Comparison of ENCODE assay signal across 17 cellular contexts in the genomic region with DNA sequence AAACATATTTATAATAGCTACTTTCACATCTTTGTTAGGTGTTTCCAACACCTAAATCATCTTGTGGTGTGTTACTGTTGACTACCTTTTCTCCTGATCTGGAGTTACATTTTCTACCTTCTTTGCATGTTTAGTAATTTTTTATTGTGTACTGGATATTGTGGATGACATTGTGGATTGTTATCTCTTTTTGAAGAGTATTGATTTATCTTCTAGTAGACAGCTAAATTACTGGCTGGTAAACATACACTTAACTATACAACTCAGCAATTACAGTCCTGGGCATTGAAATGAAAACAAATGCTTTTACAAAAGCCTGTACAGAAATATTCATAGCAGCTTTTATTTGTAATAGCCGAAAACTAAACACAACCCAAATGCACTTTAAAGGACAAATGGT.
A peak's percentile ranks its signal among the peaks of the same experiment; 100 is the strongest.
DNase-seq lines count a peak whose midpoint lies in the region; ATAC-seq and TF ChIP-seq lines count a peak whose summit lies in the region.
"Had no signal": no experiment of that assay in that cellular context is flagged by ENCODE, and none has a peak within 500 bp of the region (broad histone marks: within the 10 kb centered on the region; RNA-seq: fewer than 3 reads in every experiment).

No MANE protein-coding gene starts in this region.

- H3K4me3 Mint-ChIP-seq in T-cell = no peak overlapping the region
- H3K4me3 Mint-ChIP-seq: CD8-positive, alpha-beta T cell; HFFc6; IgD-negative memory B cell had no signal

- DNase-seq in COR-L47 (lab: John Stamatoyannopoulos, UW) = peak; percentile 48
- DNase-seq in HEK293T (ENCODE audit: extremely low spot score) = no peak
- DNase-seq in NCI-H2081 (lab: John Stamatoyannopoulos, UW) = peak; percentile 36 to 81
- peak; percentile 35 for DNase-seq in NCI-H345 treated with DMSO at 0.1 percent for 48 hours (lab: John Stamatoyannopoulos, UW; ENCODE audit: unreplicated experiment)
- no peak for DNase-seq in LoVo (ENCODE audit: low spot score)
- DNase-seq in T-cell = no peak
- DNase-seq: CD8-positive, alpha-beta T cell; GDM1; HFFc6; NCI-H1436; NCI-H524; NK-92 treated with Interleukin-12 subunit alpha and Interleukin-12 subunit beta, amount 100 ng/mL, for 24 hours; Peyer's patch; SW 1271 had no signal

- peaks cover 16 to 31% (median 22%) of the 10 kb centered on the region in 3 donors for H3K4me1 Mint-ChIP-seq in T-cell

- ATAC-seq in T-cell (replicated peaks in 1 of 4) = no peak
- no peak for ATAC-seq in HG02623 (IDR thresholded peaks at IDR 0.05; ENCODE audit: unreplicated experiment)
- ATAC-seq: CD8-positive, alpha-beta T cell; Right ventricle myocardium inferior had no signal

- H3K9me3 Mint-ChIP-seq in T-cell = peaks cover 0 to 2% (median 0%) of the 10 kb centered on the region in 3 donors
- H3K9me3 Mint-ChIP-seq: CD8-positive, alpha-beta T cell; HFFc6 had no signal

- no peaks in the 10 kb centered on the region for H3K27me3 Mint-ChIP-seq in T-cell
- H3K27me3 Mint-ChIP-seq: IgD-negative memory B cell had no signal

- CTCF ChIA-PET in HEK293T (lab: Yijun Ruan, JAX) (interaction anchor here (0.7 kb wide), 1 partner anchor 366 kb away, joined by 3 read pairs; no protein-coding TSS in a partner anchor), T-cell (lab: Charles Lee) (no interaction called here)

- no peak overlapping the region for H3K27ac Mint-ChIP-seq in T-cell
- H3K27ac Mint-ChIP-seq: CD8-positive, alpha-beta T cell; HFFc6 had no signal

- POLR2A ChIA-PET in HEK293T (lab: Yijun Ruan, JAX) (no interaction called here), T-cell (lab: Charles Lee) (interaction anchor here in 1 of 2 donors (0.6 kb wide), 1 partner anchor 167 kb away, joined by 3 read pairs; no protein-coding TSS in a partner anchor)

- peaks cover 14% of the 10 kb centered on the region for H3K36me3 Mint-ChIP-seq in T-cell

TF ChIP-seq in HEK293T, 16 proteins besides CTCF, POLR2A, EP300 and RAD21:
- TF ChIP-seq SUZ12 (IDR thresholded peaks at IDR 0.05) = no peak
- TF ChIP-seq, protein P1, sequence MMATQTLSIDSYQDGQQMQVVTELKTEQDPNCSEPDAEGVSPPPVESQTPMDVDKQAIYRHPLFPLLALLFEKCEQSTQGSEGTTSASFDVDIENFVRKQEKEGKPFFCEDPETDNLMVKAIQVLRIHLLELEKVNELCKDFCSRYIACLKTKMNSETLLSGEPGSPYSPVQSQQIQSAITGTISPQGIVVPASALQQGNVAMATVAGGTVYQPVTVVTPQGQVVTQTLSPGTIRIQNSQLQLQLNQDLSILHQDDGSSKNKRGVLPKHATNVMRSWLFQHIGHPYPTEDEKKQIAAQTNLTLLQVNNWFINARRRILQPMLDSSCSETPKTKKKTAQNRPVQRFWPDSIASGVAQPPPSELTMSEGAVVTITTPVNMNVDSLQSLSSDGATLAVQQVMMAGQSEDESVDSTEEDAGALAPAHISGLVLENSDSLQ (IDR thresholded peaks at IDR 0.05) = 0 out of 2 replicates have a peak, but pooled peaks have one; percentile 6
- TF ChIP-seq L3MBTL2 (conservative IDR thresholded peaks at IDR 0.05) = no peak
- no peak for TF ChIP-seq LEF1 (IDR thresholded peaks at IDR 0.05; ENCODE audit: borderline replicate concordance)
TF ChIP-seq in HEK293T: peak in this region for 1.

Comparison
In these comparisons a context has a peak if more than half of its experiments do, and no peak if none do; other contexts are left out.
1. DNase-seq: peak in COR-L47 (single experiment), NCI-H2081 (2 of 2) and NCI-H345 treated with DMSO at 0.1 percent for 48 hours (single experiment); none in HEK293T (single experiment), LoVo (single experiment) and T-cell (0 of 34).